In genomic region chr22:17890245-17890671, GRCh38 we compare ENCODE assay signal across 1 cellular context.
TF ChIP-seq lines count a peak whose summit lies in the region.

No MANE protein-coding gene starts in this region.

TF ChIP-seq in GM23338, 12 proteins besides CTCF, POLR2A, EP300 and RAD21 (continued from another document):
- TF ChIP-seq ETS1 (IDR thresholded peaks at IDR 0.05) (no peak), EZH2 (IDR thresholded peaks at IDR 0.05; ENCODE audit: low read depth, unreplicated experiment) (no peak), NANOG (IDR thresholded peaks at IDR 0.05; ENCODE audit: borderline replicate concordance) (no peak), REST (IDR thresholded peaks at IDR 0.05; ENCODE audit: unreplicated experiment) (no peak)
